In the genomic region with DNA sequence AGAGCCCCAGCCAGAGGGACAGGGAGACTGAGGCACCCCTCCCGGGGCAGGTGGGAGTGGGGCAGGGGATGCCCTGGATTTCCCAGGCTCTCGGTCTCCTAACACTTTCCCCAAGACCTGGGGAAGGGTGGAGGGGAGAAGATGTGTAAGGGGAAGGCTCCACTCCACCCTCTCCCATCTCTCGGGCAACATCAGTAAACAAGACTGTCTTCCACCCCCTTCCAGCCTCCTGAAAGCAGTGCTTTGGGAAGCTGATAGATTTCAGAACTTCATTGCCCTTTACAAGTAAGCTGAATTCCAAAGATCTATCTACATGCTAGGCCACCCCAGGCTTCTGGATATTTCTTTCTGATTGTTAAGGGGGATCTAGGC, we compare ENCODE assay signal across 11 cellular contexts. TPM values are rescaled to one million over a fixed set of nuclear protein-coding genes. Genes with fewer than 3 reads are reported as not detected.
DNase-seq lines count a peak whose midpoint lies in the region; TF ChIP-seq lines count a peak whose summit lies in the region.
"Had no signal": no experiment of that assay in that cellular context is flagged by ENCODE, and none has a peak within 500 bp of the region (broad histone marks: within the 10 kb centered on the region; RNA-seq: fewer than 3 reads in every experiment).

No MANE protein-coding gene starts in this region.

- H3K9me3 ChIP-seq in WERI-Rb-1 (ENCODE audit: severe bottlenecking): no peaks in the 10 kb centered on the region
- H3K9me3 ChIP-seq: breast epithelium had no signal

- H3K4me1 ChIP-seq in rectal smooth muscle tissue (ENCODE audit: control insufficient read depth, insufficient read depth, low read length): peaks cover 39% of the 10 kb centered on the region

- no peak overlapping the region for H3K4me3 ChIP-seq in WERI-Rb-1 (ENCODE audit: low read depth, low read length)
- H3K4me3 ChIP-seq in fibroblast of the aortic adventitia (ENCODE audit: low read depth, low read length): peak overlapping the region; percentile 90
- no peak overlapping the region for H3K4me3 ChIP-seq in rectal smooth muscle tissue (ENCODE audit: low read length)

- no peaks in the 10 kb centered on the region for H3K27me3 ChIP-seq in WERI-Rb-1 (ENCODE audit: insufficient read depth, low read depth, severe bottlenecking)
- H3K27me3 ChIP-seq in rectal smooth muscle tissue (ENCODE audit: control insufficient read depth, insufficient read depth, low read length): peaks cover 12% of the 10 kb centered on the region

- H3K9ac ChIP-seq in rectal smooth muscle tissue (ENCODE audit: low read length): no peak overlapping the region

- peak; percentile 45 for DNase-seq in Ammon's horn (ENCODE audit: low spot score)
- no peak for DNase-seq in WERI-Rb-1
- peak; percentile 70 for DNase-seq in fibroblast of the aortic adventitia (ENCODE audit: low read depth)
- no peak for DNase-seq in NCI-H446 treated with DMSO at 0.1 percent for 48 hours (lab: John Stamatoyannopoulos, UW)
- no peak for DNase-seq in DMS114 treated with DMSO at 0.1 percent for 48 hours (lab: John Stamatoyannopoulos, UW; ENCODE audit: unreplicated experiment)
- no peak for DNase-seq in NCI-H748 (lab: John Stamatoyannopoulos, UW; ENCODE audit: unreplicated experiment)
- DNase-seq in GM19238 (ENCODE audit: insufficient read length, low spot score): no peak
- DNase-seq: stimulated activated CD4-positive, alpha-beta T cell treated with anti-CD3 and anti-CD28 coated beads, Interleukin-2, amount 100 ng/mL, for 48 hours had no signal

- H3K27ac ChIP-seq in WERI-Rb-1 (peak overlapping the region; percentile 98), rectal smooth muscle tissue (ENCODE audit: low read depth, low read length) (peak overlapping the region; percentile 98)
- H3K27ac ChIP-seq: C4-2B had no signal

- H3K36me3 ChIP-seq in WERI-Rb-1: no peaks in the 10 kb centered on the region
- peaks cover 15% of the 10 kb centered on the region for H3K36me3 ChIP-seq in rectal smooth muscle tissue (ENCODE audit: control insufficient read depth, insufficient read depth, low read length)
- H3K36me3 ChIP-seq: breast epithelium had no signal

- TF ChIP-seq CTCF in WERI-Rb-1 (IDR thresholded peaks at IDR 0.05; ENCODE audit: low read depth, low read length): no peak
- no peak for TF ChIP-seq CTCF in fibroblast of the aortic adventitia (IDR thresholded peaks at IDR 0.05; ENCODE audit: insufficient read depth, low read length)

RNA-seq across cellular contexts. Expression of a gene that starts 3.7 kb away (rescaled TPM):
- 43.7 and 193 TPM in 2 replicates for total RNA-seq in fibroblast of the aortic adventitia (ENCODE audit: low replicate concordance)

RNA-seq across cellular contexts. Expression of a gene that starts 28.7 kb away (rescaled TPM):
- 6.1 and 76.7 TPM in 2 replicates for total RNA-seq in fibroblast of the aortic adventitia (ENCODE audit: low replicate concordance)

RNA-seq across cellular contexts. Expression of a gene that starts 42.2 kb away (rescaled TPM):
- total RNA-seq in fibroblast of the aortic adventitia (ENCODE audit: low replicate concordance): 9.9 and 15.7 TPM in 2 replicates

RNA-seq across cellular contexts. Expression of a gene that starts 58.3 kb away (rescaled TPM):
- total RNA-seq in fibroblast of the aortic adventitia (ENCODE audit: low replicate concordance): not detected in 2 replicates
- total RNA-seq: breast epithelium had no signal

Comparison
In these comparisons a context has a peak if more than half of its experiments do, and no peak if none do; other contexts are left out.
1. DNase-seq: peak in Ammon's horn (single experiment) and fibroblast of the aortic adventitia (single experiment); none in WERI-Rb-1 (single experiment), NCI-H446 treated with DMSO at 0.1 percent for 48 hours (single experiment), DMS114 treated with DMSO at 0.1 percent for 48 hours (single experiment), NCI-H748 (single experiment) and GM19238 (single experiment).